Comparison of ENCODE assay signal across 17 cellular contexts in the genomic region with DNA sequence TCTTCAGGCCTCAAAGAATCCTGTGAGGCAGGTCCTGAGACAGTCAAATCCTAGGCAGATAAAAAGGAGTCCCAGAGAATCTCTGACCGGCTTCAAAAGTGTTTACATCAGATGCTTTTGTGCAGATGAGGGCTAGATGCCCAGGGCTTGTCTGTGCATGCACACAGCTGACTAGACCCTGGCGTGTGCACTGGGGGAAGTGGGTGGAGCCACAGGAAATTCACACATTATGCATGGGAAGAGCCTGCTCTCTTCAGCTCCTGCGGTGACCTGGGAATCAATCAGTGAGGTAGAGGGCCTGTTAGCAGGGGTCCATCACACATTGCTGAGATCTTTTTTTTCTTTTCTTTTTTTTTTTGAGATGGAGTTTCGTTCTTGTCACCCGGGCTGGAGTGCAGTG. TPM values are rescaled to one million over a fixed set of nuclear protein-coding genes. Genes with fewer than 3 reads are reported as not detected.
A peak's percentile ranks its signal among the peaks of the same experiment; 100 is the strongest.
DNase-seq lines count a peak whose midpoint lies in the region; ATAC-seq and TF ChIP-seq lines count a peak whose summit lies in the region.
"Had no signal": no experiment of that assay in that cellular context is flagged by ENCODE, and none has a peak within 500 bp of the region (broad histone marks: within the 10 kb centered on the region; RNA-seq: fewer than 3 reads in every experiment).

No MANE protein-coding gene starts in this region.

- H3K27me3 ChIP-seq in A673 (replicated peaks; ENCODE audit: insufficient read depth, low read depth, low read length, poor library complexity), result no peaks in the 10 kb centered on the region
- no peaks in the 10 kb centered on the region for H3K27me3 ChIP-seq in HUES48 (ENCODE audit: control insufficient read depth, insufficient read depth, low read length)
- H3K27me3 ChIP-seq: upper lobe of left lung had no signal

- H3K4me3 Mint-ChIP-seq in activated CD8-positive, alpha-beta T cell treated with anti-CD3 and anti-CD28 coated beads, Interleukin-2, amount 10 ng/mL, durations not matched to agents 7 days and 5 days, result no peak overlapping the region
- no peak overlapping the region for H3K4me3 Mint-ChIP-seq in activated T-helper 17 cell treated with anti-CD3 and anti-CD28 coated beads, Interleukin-2, amount 50 U/mL, for 72 hours
- H3K4me3 Mint-ChIP-seq: activated naive CD8-positive, alpha-beta T cell treated with anti-CD3 and anti-CD28 coated beads for 36 hours had no signal

- H3K36me3 ChIP-seq in A673 (ENCODE audit: insufficient read depth, low read length, poor library complexity, severe bottlenecking), result no peaks in the 10 kb centered on the region
- no peaks in the 10 kb centered on the region for H3K36me3 ChIP-seq in HUES48 (ENCODE audit: control insufficient read depth, insufficient read depth, low read length)
- H3K36me3 ChIP-seq: upper lobe of left lung had no signal

- H3K9me3 Mint-ChIP-seq in activated CD8-positive, alpha-beta T cell treated with anti-CD3 and anti-CD28 coated beads, Interleukin-2, amount 10 ng/mL, durations not matched to agents 7 days and 5 days (ENCODE audit: insufficient read depth), result no peaks in the 10 kb centered on the region
- H3K9me3 Mint-ChIP-seq in activated T-helper 17 cell treated with anti-CD3 and anti-CD28 coated beads, Interleukin-2, amount 50 U/mL, for 72 hours, result no peaks in the 10 kb centered on the region
- H3K9me3 Mint-ChIP-seq: activated naive CD8-positive, alpha-beta T cell treated with anti-CD3 and anti-CD28 coated beads for 36 hours had no signal

- ATAC-seq in esophagus mucosa (peak; percentile 90), HG02870 (IDR thresholded peaks at IDR 0.05; ENCODE audit: unreplicated experiment) (no peak)
- ATAC-seq in activated CD8-positive, alpha-beta T cell treated with anti-CD3 and anti-CD28 coated beads, Interleukin-2, amount 10 ng/mL, durations not matched to agents 7 days and 5 days, result no peak
- ATAC-seq in activated T-helper 17 cell treated with anti-CD3 and anti-CD28 coated beads, Interleukin-2, amount 50 U/mL, for 72 hours (replicated peaks), result no peak
- ATAC-seq: GM12878 had no signal

- POLR2A ChIA-PET in A673 (lab: Charles Lee; ENCODE audit: low non-redundant PET), result no interaction called here
- POLR2A ChIA-PET in activated CD8-positive, alpha-beta T cell treated with anti-CD3 and anti-CD28 coated beads, Interleukin-2, amount 10 ng/mL, durations not matched to agents 7 days and 5 days (lab: Charles Lee), result no interaction called here

- BruUV-seq in A673 (replicated peaks; lab: Mats Ljungman, UMichigan), result no TSS peak

- no peak overlapping the region for H3K27ac ChIP-seq in A673 (ENCODE audit: low read depth, low read length, poor library complexity, severe bottlenecking)
- H3K27ac ChIP-seq in HUES48 (ENCODE audit: low read depth, low read length), result peak overlapping the region; percentile 30
- H3K27ac ChIP-seq: parathyroid adenoma, SK-N-MC, upper lobe of left lung had no signal

- no peak overlapping the region for H3K9ac ChIP-seq in HUES48 (ENCODE audit: low read depth, low read length)
- H3K9ac ChIP-seq: parathyroid adenoma had no signal

- H3K27ac Mint-ChIP-seq in activated CD8-positive, alpha-beta T cell treated with anti-CD3 and anti-CD28 coated beads, Interleukin-2, amount 10 ng/mL, durations not matched to agents 7 days and 5 days, result no peak overlapping the region
- no peak overlapping the region for H3K27ac Mint-ChIP-seq in activated T-helper 17 cell treated with anti-CD3 and anti-CD28 coated beads, Interleukin-2, amount 50 U/mL, for 72 hours
- H3K27ac Mint-ChIP-seq: activated naive CD8-positive, alpha-beta T cell treated with anti-CD3 and anti-CD28 coated beads for 36 hours had no signal

- H3K36me3 Mint-ChIP-seq in activated CD8-positive, alpha-beta T cell treated with anti-CD3 and anti-CD28 coated beads, Interleukin-2, amount 10 ng/mL, durations not matched to agents 7 days and 5 days (ENCODE audit: low read depth), result no peaks in the 10 kb centered on the region
- H3K36me3 Mint-ChIP-seq in activated T-helper 17 cell treated with anti-CD3 and anti-CD28 coated beads, Interleukin-2, amount 50 U/mL, for 72 hours (ENCODE audit: low read depth), result no peaks in the 10 kb centered on the region
- H3K36me3 Mint-ChIP-seq: activated naive CD8-positive, alpha-beta T cell treated with anti-CD3 and anti-CD28 coated beads for 36 hours had no signal

- H3K4me3 ChIP-seq in A673 (ENCODE audit: low read depth, low read length, poor library complexity, severe bottlenecking) (no peak overlapping the region), HUES48 (ENCODE audit: low read depth, low read length) (no peak overlapping the region)
- H3K4me3 ChIP-seq: GM12878, SK-N-MC, upper lobe of left lung had no signal

- CTCF ChIA-PET in A673 (lab: Charles Lee), result interaction anchor here (0.7 kb wide), 2 partner anchors 38 to 103 kb away, joined by 3 to 6 read pairs; no protein-coding TSS in a partner anchor
- CTCF ChIA-PET in activated CD8-positive, alpha-beta T cell treated with anti-CD3 and anti-CD28 coated beads, Interleukin-2, amount 10 ng/mL, durations not matched to agents 7 days and 5 days (lab: Charles Lee), result interaction anchor here (1.3 kb wide), 1 partner anchor 103 kb away, joined by 5 read pairs; no protein-coding TSS in a partner anchor

- no peak for TF ChIP-seq CTCF in A673 (conservative IDR thresholded peaks at IDR 0.05; ENCODE audit: low read depth, low read length)

- intact Hi-C loops in A673 (cut with micrococcal nuclease; ENCODE audit: unreplicated experiment), result no loop called here

- DNase-seq in A673 (ENCODE audit: low spot score), result peak; percentile 48
- DNase-seq in NCI-H69 (lab: John Stamatoyannopoulos, UW), result peak; percentile 82
- DNase-seq in activated CD8-positive, alpha-beta T cell treated with anti-CD3 and anti-CD28 coated beads, Interleukin-2, amount 10 ng/mL, durations not matched to agents 7 days and 5 days, result no peak
- no peak for DNase-seq in kidney glomerular epithelial cell (lab: John Stamatoyannopoulos, UW)
- DNase-seq: activated naive CD8-positive, alpha-beta T cell treated with anti-CD3 and anti-CD28 coated beads for 36 hours; midbrain; MM.1S; stimulated activated CD4-positive, alpha-beta T cell treated with anti-CD3 and anti-CD28 coated beads, Interleukin-15, amount 100 ng/mL, for 24 hours; upper lobe of left lung had no signal

- peaks cover 4% of the 10 kb centered on the region for H3K4me1 Mint-ChIP-seq in activated CD8-positive, alpha-beta T cell treated with anti-CD3 and anti-CD28 coated beads, Interleukin-2, amount 10 ng/mL, durations not matched to agents 7 days and 5 days (ENCODE audit: low read depth)
- no peaks in the 10 kb centered on the region for H3K4me1 Mint-ChIP-seq in activated T-helper 17 cell treated with anti-CD3 and anti-CD28 coated beads, Interleukin-2, amount 50 U/mL, for 72 hours
- H3K4me1 Mint-ChIP-seq: activated naive CD8-positive, alpha-beta T cell treated with anti-CD3 and anti-CD28 coated beads for 36 hours had no signal

- H3K27me3 Mint-ChIP-seq in activated CD8-positive, alpha-beta T cell treated with anti-CD3 and anti-CD28 coated beads, Interleukin-2, amount 10 ng/mL, durations not matched to agents 7 days and 5 days (ENCODE audit: low read depth), result peaks cover 5% of the 10 kb centered on the region
- peaks cover 49% of the 10 kb centered on the region for H3K27me3 Mint-ChIP-seq in activated T-helper 17 cell treated with anti-CD3 and anti-CD28 coated beads, Interleukin-2, amount 50 U/mL, for 72 hours

- no peaks in the 10 kb centered on the region for H3K9me3 ChIP-seq in A673 (ENCODE audit: low read depth, low read length, poor library complexity, severe bottlenecking)
- no peaks in the 10 kb centered on the region for H3K9me3 ChIP-seq in HUES48 (ENCODE audit: control insufficient read depth, insufficient read depth, low read length)
- H3K9me3 ChIP-seq: upper lobe of left lung had no signal

- H3K4me1 ChIP-seq in A673 (ENCODE audit: insufficient read depth, low read length, poor library complexity, severe bottlenecking) (peaks cover 4% of the 10 kb centered on the region), HUES48 (ENCODE audit: control insufficient read depth, insufficient read depth, low read length) (peaks cover 6% of the 10 kb centered on the region; the same call in 1 of the 2 replicates)
- H3K4me1 ChIP-seq: parathyroid adenoma, upper lobe of left lung had no signal

RNA-seq across cellular contexts. Expression of a gene that starts 36.6 kb away (rescaled TPM):
- total RNA-seq in A673 (2021) (not detected in 2 replicates), esophagus mucosa (1.1 TPM)
- total RNA-seq in activated CD8-positive, alpha-beta T cell treated with anti-CD3 and anti-CD28 coated beads, Interleukin-2, amount 10 ng/mL, durations not matched to agents 7 days and 5 days, result not detected
- not detected for total RNA-seq in activated T-helper 17 cell treated with anti-CD3 and anti-CD28 coated beads, Interleukin-2, amount 50 U/mL, for 72 hours
- total RNA-seq: activated naive CD8-positive, alpha-beta T cell treated with anti-CD3 and anti-CD28 coated beads for 36 hours; chondrocyte; GM12878 had no signal

Comparison
In these comparisons a context has a peak if more than half of its experiments do, and no peak if none do; other contexts are left out.
1. DNase-seq: peak in A673 (single experiment) and NCI-H69 (single experiment); none in activated CD8-positive, alpha-beta T cell treated with anti-CD3 and anti-CD28 coated beads, Interleukin-2, amount 10 ng/mL, durations not matched to agents 7 days and 5 days (single experiment) and kidney glomerular epithelial cell (single experiment).